In the genomic region with DNA sequence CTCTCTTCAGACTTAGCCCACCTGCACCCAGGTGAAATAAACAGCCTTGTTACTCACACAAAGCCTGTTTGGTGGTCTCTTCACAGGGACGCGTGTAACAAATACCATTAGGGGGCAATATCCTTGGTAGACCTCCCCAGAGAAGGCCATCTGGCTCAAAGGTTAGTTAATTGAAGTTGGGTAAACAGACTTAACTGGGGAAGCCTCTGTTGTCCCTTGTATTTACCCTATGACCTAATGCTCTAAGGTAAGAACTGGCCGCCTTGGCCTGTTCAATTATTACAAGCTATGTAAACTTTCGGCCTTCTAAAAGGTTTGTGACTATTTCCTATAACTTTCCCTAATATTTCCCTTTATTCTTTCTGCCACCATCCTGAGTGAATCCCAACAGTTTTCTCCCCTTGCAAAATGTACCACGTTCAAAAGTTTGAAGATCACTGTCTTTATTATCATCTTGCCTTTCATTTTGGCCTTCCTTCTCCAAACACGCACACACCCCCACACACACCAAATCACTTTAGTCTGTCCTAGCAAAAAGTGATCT, we compare ENCODE assay signal across 1 cellular context.
A peak's percentile ranks its signal among the peaks of the same experiment; 100 is the strongest.
TF ChIP-seq lines count a peak whose summit lies in the region.

No MANE protein-coding gene starts in this region.

TF ChIP-seq in HepG2, 621 proteins besides CTCF, POLR2A, EP300 and RAD21 (continued from another document and continues in another):
- TF ChIP-seq NR2C2 (CRISPR knock-in tag; IDR thresholded peaks at IDR 0.05; ENCODE audit: borderline replicate concordance) (peak; percentile 40; the same call in 1 of the 2 replicates), ZSCAN12 (CRISPR knock-in tag; IDR thresholded peaks at IDR 0.05) (no peak), KAT8 (CRISPR knock-in tag; IDR thresholded peaks at IDR 0.05) (peak; percentile 62), ZNF337 (CRISPR knock-in tag; IDR thresholded peaks at IDR 0.05; ENCODE audit: borderline replicate concordance, low read depth) (no peak), ZFYVE20 (CRISPR knock-in tag; IDR thresholded peaks at IDR 0.05; ENCODE audit: borderline replicate concordance, low read depth) (no peak), RCOR2 (CRISPR knock-in tag; IDR thresholded peaks at IDR 0.05) (no peak), MED8 (CRISPR knock-in tag; IDR thresholded peaks at IDR 0.05; ENCODE audit: insufficient replicate concordance) (peak; percentile 96), ZNF781 (CRISPR knock-in tag; IDR thresholded peaks at IDR 0.05; ENCODE audit: borderline replicate concordance, not compliant biosample characterization) (no peak), ZSCAN20 (CRISPR knock-in tag; IDR thresholded peaks at IDR 0.05; ENCODE audit: borderline replicate concordance) (no peak), FOSL1 (CRISPR knock-in tag; IDR thresholded peaks at IDR 0.05; ENCODE audit: borderline replicate concordance) (no peak; the same call in 1 of the 2 replicates), SALL2 (CRISPR knock-in tag; IDR thresholded peaks at IDR 0.05) (0 out of 2 replicates have a peak, but pooled peaks have one; percentile 33), AKAP8 (CRISPR knock-in tag; IDR thresholded peaks at IDR 0.05) (no peak), ZBTB42 (CRISPR knock-in tag; IDR thresholded peaks at IDR 0.05) (no peak), KAT2B (IDR thresholded peaks at IDR 0.05; ENCODE audit: borderline replicate concordance, low read depth, low read length) (no peak), HNRNPL (IDR thresholded peaks at IDR 0.05; ENCODE audit: low read depth, low read length) (no peak), ZSCAN31 (CRISPR knock-in tag; IDR thresholded peaks at IDR 0.05; ENCODE audit: low read depth) (no peak; the same call in 1 of the 2 replicates), ZNF251 (CRISPR knock-in tag; IDR thresholded peaks at IDR 0.05) (no peak), ISL2 (CRISPR knock-in tag; IDR thresholded peaks at IDR 0.05) (peak; percentile 96), ZNF232 (CRISPR knock-in tag; IDR thresholded peaks at IDR 0.05; ENCODE audit: borderline replicate concordance) (no peak), ZNF260 (CRISPR knock-in tag; IDR thresholded peaks at IDR 0.05; ENCODE audit: borderline replicate concordance, low read depth) (no peak), SOX6 (IDR thresholded peaks at IDR 0.05) (no peak), SOX6 (CRISPR knock-in tag; IDR thresholded peaks at IDR 0.05) (peak; percentile 96), SIX1 (CRISPR knock-in tag; IDR thresholded peaks at IDR 0.05; ENCODE audit: borderline replicate concordance) (peak; percentile 52; the same call in 1 of the 2 replicates), TAF1 (CRISPR knock-in tag; IDR thresholded peaks at IDR 0.05) (peak; percentile 76), RAD51 (IDR thresholded peaks at IDR 0.05; ENCODE audit: borderline replicate concordance) (no peak), ZFP36L2 (CRISPR knock-in tag; IDR thresholded peaks at IDR 0.05) (no peak), ARHGAP35 (CRISPR knock-in tag; IDR thresholded peaks at IDR 0.05; ENCODE audit: borderline replicate concordance) (no peak), ZNF234 (CRISPR knock-in tag; conservative IDR thresholded peaks at IDR 0.05) (no peak), ZNF841 (CRISPR knock-in tag; IDR thresholded peaks at IDR 0.05; ENCODE audit: borderline replicate concordance) (no peak), CC2D1A (CRISPR knock-in tag; IDR thresholded peaks at IDR 0.05) (no peak), ZNF205 (CRISPR knock-in tag; IDR thresholded peaks at IDR 0.05) (peak; percentile 64; the same call in 1 of the 2 replicates), ZNF572 (CRISPR knock-in tag; IDR thresholded peaks at IDR 0.05) (no peak), TCF7 (IDR thresholded peaks at IDR 0.05; ENCODE audit: low read depth) (peak; percentile 93), MEIS2 (CRISPR knock-in tag; IDR thresholded peaks at IDR 0.05) (no peak), ZNF333 (CRISPR knock-in tag; IDR thresholded peaks at IDR 0.05; ENCODE audit: borderline replicate concordance) (no peak), WIZ (CRISPR knock-in tag; IDR thresholded peaks at IDR 0.05) (no peak), ZNF296 (CRISPR knock-in tag; conservative IDR thresholded peaks at IDR 0.05) (no peak), KLF15 (CRISPR knock-in tag; IDR thresholded peaks at IDR 0.05; ENCODE audit: borderline replicate concordance) (no peak), ZNF329 (CRISPR knock-in tag; IDR thresholded peaks at IDR 0.05; ENCODE audit: low read depth) (no peak), ZNF317 (CRISPR knock-in tag; IDR thresholded peaks at IDR 0.05) (peak; percentile 61; the same call in 1 of the 2 replicates), ZNF264 (CRISPR knock-in tag; IDR thresholded peaks at IDR 0.05) (no peak), SMC3 (IDR thresholded peaks at IDR 0.05; ENCODE audit: low read length) (no peak), CHD4 (IDR thresholded peaks at IDR 0.05; ENCODE audit: borderline replicate concordance, low read length) (0 out of 2 replicates have a peak, but pooled peaks have one; percentile 59), MIXL1 (CRISPR knock-in tag; IDR thresholded peaks at IDR 0.05) (peak; percentile 92), SATB2 (CRISPR knock-in tag; IDR thresholded peaks at IDR 0.05) (no peak), SMAD1 (CRISPR knock-in tag; IDR thresholded peaks at IDR 0.05; ENCODE audit: borderline replicate concordance, low read depth) (no peak), NFYC (CRISPR knock-in tag; IDR thresholded peaks at IDR 0.05) (no peak), PAWR (CRISPR knock-in tag; IDR thresholded peaks at IDR 0.05; ENCODE audit: borderline replicate concordance) (no peak), ZNF605 (CRISPR knock-in tag; IDR thresholded peaks at IDR 0.05) (peak; percentile 83)
- TF ChIP-seq, protein P1, sequence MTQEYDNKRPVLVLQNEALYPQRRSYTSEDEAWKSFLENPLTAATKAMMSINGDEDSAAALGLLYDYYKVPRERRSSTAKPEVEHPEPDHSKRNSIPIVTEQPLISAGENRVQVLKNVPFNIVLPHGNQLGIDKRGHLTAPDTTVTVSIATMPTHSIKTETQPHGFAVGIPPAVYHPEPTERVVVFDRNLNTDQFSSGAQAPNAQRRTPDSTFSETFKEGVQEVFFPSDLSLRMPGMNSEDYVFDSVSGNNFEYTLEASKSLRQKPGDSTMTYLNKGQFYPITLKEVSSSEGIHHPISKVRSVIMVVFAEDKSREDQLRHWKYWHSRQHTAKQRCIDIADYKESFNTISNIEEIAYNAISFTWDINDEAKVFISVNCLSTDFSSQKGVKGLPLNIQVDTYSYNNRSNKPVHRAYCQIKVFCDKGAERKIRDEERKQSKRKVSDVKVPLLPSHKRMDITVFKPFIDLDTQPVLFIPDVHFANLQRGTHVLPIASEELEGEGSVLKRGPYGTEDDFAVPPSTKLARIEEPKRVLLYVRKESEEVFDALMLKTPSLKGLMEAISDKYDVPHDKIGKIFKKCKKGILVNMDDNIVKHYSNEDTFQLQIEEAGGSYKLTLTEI (CRISPR knock-in tag; conservative IDR thresholded peaks at IDR 0.05): no peak
- TF ChIP-seq, protein P2, sequence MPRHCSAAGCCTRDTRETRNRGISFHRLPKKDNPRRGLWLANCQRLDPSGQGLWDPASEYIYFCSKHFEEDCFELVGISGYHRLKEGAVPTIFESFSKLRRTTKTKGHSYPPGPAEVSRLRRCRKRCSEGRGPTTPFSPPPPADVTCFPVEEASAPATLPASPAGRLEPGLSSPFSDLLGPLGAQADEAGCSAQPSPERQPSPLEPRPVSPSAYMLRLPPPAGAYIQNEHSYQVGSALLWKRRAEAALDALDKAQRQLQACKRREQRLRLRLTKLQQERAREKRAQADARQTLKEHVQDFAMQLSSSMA (CRISPR knock-in tag; IDR thresholded peaks at IDR 0.05): no peak
- TF ChIP-seq, protein P3, sequence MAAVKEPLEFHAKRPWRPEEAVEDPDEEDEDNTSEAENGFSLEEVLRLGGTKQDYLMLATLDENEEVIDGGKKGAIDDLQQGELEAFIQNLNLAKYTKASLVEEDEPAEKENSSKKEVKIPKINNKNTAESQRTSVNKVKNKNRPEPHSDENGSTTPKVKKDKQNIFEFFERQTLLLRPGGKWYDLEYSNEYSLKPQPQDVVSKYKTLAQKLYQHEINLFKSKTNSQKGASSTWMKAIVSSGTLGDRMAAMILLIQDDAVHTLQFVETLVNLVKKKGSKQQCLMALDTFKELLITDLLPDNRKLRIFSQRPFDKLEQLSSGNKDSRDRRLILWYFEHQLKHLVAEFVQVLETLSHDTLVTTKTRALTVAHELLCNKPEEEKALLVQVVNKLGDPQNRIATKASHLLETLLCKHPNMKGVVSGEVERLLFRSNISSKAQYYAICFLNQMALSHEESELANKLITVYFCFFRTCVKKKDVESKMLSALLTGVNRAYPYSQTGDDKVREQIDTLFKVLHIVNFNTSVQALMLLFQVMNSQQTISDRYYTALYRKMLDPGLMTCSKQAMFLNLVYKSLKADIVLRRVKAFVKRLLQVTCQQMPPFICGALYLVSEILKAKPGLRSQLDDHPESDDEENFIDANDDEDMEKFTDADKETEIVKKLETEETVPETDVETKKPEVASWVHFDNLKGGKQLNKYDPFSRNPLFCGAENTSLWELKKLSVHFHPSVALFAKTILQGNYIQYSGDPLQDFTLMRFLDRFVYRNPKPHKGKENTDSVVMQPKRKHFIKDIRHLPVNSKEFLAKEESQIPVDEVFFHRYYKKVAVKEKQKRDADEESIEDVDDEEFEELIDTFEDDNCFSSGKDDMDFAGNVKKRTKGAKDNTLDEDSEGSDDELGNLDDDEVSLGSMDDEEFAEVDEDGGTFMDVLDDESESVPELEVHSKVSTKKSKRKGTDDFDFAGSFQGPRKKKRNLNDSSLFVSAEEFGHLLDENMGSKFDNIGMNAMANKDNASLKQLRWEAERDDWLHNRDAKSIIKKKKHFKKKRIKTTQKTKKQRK (IDR thresholded peaks at IDR 0.05; ENCODE audit: low read length): no peak
- TF ChIP-seq, protein P4, sequence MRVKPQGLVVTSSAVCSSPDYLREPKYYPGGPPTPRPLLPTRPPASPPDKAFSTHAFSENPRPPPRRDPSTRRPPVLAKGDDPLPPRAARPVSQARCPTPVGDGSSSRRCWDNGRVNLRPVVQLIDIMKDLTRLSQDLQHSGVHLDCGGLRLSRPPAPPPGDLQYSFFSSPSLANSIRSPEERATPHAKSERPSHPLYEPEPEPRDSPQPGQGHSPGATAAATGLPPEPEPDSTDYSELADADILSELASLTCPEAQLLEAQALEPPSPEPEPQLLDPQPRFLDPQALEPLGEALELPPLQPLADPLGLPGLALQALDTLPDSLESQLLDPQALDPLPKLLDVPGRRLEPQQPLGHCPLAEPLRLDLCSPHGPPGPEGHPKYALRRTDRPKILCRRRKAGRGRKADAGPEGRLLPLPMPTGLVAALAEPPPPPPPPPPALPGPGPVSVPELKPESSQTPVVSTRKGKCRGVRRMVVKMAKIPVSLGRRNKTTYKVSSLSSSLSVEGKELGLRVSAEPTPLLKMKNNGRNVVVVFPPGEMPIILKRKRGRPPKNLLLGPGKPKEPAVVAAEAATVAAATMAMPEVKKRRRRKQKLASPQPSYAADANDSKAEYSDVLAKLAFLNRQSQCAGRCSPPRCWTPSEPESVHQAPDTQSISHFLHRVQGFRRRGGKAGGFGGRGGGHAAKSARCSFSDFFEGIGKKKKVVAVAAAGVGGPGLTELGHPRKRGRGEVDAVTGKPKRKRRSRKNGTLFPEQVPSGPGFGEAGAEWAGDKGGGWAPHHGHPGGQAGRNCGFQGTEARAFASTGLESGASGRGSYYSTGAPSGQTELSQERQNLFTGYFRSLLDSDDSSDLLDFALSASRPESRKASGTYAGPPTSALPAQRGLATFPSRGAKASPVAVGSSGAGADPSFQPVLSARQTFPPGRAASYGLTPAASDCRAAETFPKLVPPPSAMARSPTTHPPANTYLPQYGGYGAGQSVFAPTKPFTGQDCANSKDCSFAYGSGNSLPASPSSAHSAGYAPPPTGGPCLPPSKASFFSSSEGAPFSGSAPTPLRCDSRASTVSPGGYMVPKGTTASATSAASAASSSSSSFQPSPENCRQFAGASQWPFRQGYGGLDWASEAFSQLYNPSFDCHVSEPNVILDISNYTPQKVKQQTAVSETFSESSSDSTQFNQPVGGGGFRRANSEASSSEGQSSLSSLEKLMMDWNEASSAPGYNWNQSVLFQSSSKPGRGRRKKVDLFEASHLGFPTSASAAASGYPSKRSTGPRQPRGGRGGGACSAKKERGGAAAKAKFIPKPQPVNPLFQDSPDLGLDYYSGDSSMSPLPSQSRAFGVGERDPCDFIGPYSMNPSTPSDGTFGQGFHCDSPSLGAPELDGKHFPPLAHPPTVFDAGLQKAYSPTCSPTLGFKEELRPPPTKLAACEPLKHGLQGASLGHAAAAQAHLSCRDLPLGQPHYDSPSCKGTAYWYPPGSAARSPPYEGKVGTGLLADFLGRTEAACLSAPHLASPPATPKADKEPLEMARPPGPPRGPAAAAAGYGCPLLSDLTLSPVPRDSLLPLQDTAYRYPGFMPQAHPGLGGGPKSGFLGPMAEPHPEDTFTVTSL (CRISPR knock-in tag; IDR thresholded peaks at IDR 0.05; ENCODE audit: borderline replicate concordance): peak; percentile 53; the same call in 1 of the 2 replicates
- TF ChIP-seq, protein P5, sequence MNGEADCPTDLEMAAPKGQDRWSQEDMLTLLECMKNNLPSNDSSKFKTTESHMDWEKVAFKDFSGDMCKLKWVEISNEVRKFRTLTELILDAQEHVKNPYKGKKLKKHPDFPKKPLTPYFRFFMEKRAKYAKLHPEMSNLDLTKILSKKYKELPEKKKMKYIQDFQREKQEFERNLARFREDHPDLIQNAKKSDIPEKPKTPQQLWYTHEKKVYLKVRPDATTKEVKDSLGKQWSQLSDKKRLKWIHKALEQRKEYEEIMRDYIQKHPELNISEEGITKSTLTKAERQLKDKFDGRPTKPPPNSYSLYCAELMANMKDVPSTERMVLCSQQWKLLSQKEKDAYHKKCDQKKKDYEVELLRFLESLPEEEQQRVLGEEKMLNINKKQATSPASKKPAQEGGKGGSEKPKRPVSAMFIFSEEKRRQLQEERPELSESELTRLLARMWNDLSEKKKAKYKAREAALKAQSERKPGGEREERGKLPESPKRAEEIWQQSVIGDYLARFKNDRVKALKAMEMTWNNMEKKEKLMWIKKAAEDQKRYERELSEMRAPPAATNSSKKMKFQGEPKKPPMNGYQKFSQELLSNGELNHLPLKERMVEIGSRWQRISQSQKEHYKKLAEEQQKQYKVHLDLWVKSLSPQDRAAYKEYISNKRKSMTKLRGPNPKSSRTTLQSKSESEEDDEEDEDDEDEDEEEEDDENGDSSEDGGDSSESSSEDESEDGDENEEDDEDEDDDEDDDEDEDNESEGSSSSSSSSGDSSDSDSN (CRISPR knock-in tag; IDR thresholded peaks at IDR 0.05): no peak; the same call in 1 of the 2 replicates
- TF ChIP-seq, protein P6, sequence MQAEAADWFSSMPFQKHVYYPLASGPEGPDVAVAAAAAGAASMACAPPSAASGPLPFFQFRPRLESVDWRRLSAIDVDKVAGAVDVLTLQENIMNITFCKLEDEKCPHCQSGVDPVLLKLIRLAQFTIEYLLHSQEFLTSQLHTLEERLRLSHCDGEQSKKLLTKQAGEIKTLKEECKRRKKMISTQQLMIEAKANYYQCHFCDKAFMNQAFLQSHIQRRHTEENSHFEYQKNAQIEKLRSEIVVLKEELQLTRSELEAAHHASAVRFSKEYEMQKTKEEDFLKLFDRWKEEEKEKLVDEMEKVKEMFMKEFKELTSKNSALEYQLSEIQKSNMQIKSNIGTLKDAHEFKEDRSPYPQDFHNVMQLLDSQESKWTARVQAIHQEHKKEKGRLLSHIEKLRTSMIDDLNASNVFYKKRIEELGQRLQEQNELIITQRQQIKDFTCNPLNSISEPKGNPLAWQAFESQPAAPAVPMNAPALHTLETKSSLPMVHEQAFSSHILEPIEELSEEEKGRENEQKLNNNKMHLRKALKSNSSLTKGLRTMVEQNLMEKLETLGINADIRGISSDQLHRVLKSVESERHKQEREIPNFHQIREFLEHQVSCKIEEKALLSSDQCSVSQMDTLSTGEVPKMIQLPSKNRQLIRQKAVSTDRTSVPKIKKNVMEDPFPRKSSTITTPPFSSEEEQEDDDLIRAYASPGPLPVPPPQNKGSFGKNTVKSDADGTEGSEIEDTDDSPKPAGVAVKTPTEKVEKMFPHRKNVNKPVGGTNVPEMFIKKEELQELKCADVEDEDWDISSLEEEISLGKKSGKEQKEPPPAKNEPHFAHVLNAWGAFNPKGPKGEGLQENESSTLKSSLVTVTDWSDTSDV (CRISPR knock-in tag; IDR thresholded peaks at IDR 0.05): no peak
